In genomic region chr17:12438813-12439586, GRCh38 we compare ENCODE assay signal across 1 cellular context.
TF ChIP-seq lines count a peak whose summit lies in the region.

No MANE protein-coding gene starts in this region.

TF ChIP-seq in K562, 482 proteins besides CTCF, POLR2A, EP300 and RAD21 (continued from another document and continues in another):
- TF ChIP-seq MBD1 (CRISPR knock-in tag; IDR thresholded peaks at IDR 0.05) (no peak), CBFA2T3 (IDR thresholded peaks at IDR 0.05) (peak; percentile 98), ZNF436 (CRISPR knock-in tag; IDR thresholded peaks at IDR 0.05) (no peak), BCLAF1 (IDR thresholded peaks at IDR 0.05; ENCODE audit: borderline replicate concordance in 1 of 2, control insufficient read depth in 1 of 2, low read depth in 2 of 2, low read length in 1 of 2) (no peak), SIX5 (IDR thresholded peaks at IDR 0.05; ENCODE audit: borderline replicate concordance in 1 of 2, insufficient read depth in 1 of 2, low read depth in 1 of 2, low read length in 2 of 2) (no peak), ETV1 (tag; conservative IDR thresholded peaks at IDR 0.05; ENCODE audit: low read depth) (peak; percentile 70), EZH2 (IDR thresholded peaks at IDR 0.05; ENCODE audit: borderline replicate concordance, low read depth, low read length) (no peak), HDAC1 (IDR thresholded peaks at IDR 0.05) (peak in 1 of 2 experiments; percentile 61; a peak in 2 of 4 replicates), ZBTB8A (IDR thresholded peaks at IDR 0.05; ENCODE audit: partially characterized antibody) (no peak), NFIX (CRISPR knock-in tag; IDR thresholded peaks at IDR 0.05; ENCODE audit: low read depth) (peak; percentile 18; the same call in 1 of the 2 replicates), ZNF146 (CRISPR knock-in tag; IDR thresholded peaks at IDR 0.05; ENCODE audit: unreplicated experiment) (no peak), ZNF398 (CRISPR knock-in tag; IDR thresholded peaks at IDR 0.05) (peak; percentile 73; the same call in 1 of the 2 replicates), CUX1 (CRISPR knock-in tag; IDR thresholded peaks at IDR 0.05) (peak; percentile 92), HCFC1 (IDR thresholded peaks at IDR 0.05; ENCODE audit: low read depth, low read length) (no peak), ZNF695 (CRISPR knock-in tag; IDR thresholded peaks at IDR 0.05) (peak; percentile 94), DEAF1 (CRISPR knock-in tag; IDR thresholded peaks at IDR 0.05) (no peak), SMARCA4 (IDR thresholded peaks at IDR 0.05) (peak; percentile 85), KAT7 (CRISPR knock-in tag; IDR thresholded peaks at IDR 0.05; ENCODE audit: borderline replicate concordance) (no peak), ZNF140 (CRISPR knock-in tag; IDR thresholded peaks at IDR 0.05) (peak; percentile 75; the same call in 1 of the 2 replicates), ZNF143 (CRISPR knock-in tag; IDR thresholded peaks at IDR 0.05) (no peak), ZNF3 (CRISPR knock-in tag; IDR thresholded peaks at IDR 0.05) (no peak), SAP30 (IDR thresholded peaks at IDR 0.05; ENCODE audit: borderline replicate concordance, insufficient read depth, low read depth, low read length, poor library complexity, severe bottlenecking) (no peak), ZFP1 (CRISPR knock-in tag; IDR thresholded peaks at IDR 0.05) (peak; percentile 85), ZBTB43 (CRISPR knock-in tag; IDR thresholded peaks at IDR 0.05) (no peak), HNRNPK (IDR thresholded peaks at IDR 0.05; ENCODE audit: low read depth, low read length, poor library complexity, severe bottlenecking) (no peak), ZBTB49 (CRISPR knock-in tag; IDR thresholded peaks at IDR 0.05; ENCODE audit: borderline replicate concordance) (no peak), SMARCE1 (IDR thresholded peaks at IDR 0.05) (peak; percentile 71), GTF2E2 (tag; IDR thresholded peaks at IDR 0.05) (no peak), HMGN3 (IDR thresholded peaks at IDR 0.05; ENCODE audit: borderline replicate concordance, extremely low read depth, insufficient read length, low read depth, low read length) (no peak), SMAD4 (CRISPR knock-in tag; conservative IDR thresholded peaks at IDR 0.05) (peak; percentile 98), ZBTB2 (IDR thresholded peaks at IDR 0.05) (no peak), ARID2 (IDR thresholded peaks at IDR 0.05) (no peak), EHMT2 (IDR thresholded peaks at IDR 0.05) (no peak), E4F1 (CRISPR knock-in tag; IDR thresholded peaks at IDR 0.05; ENCODE audit: borderline replicate concordance) (no peak), PREB (CRISPR knock-in tag; IDR thresholded peaks at IDR 0.05) (no peak), FIP1L1 (IDR thresholded peaks at IDR 0.05; ENCODE audit: low read depth, low read length, poor library complexity, severe bottlenecking) (no peak)
